ENCODE assay signal across 1 cellular context in genomic region chr22:25402501-25403283, GRCh38.
TF ChIP-seq lines count a peak whose summit lies in the region.

No MANE protein-coding gene starts in this region.

TF ChIP-seq in HepG2, 621 proteins besides CTCF, POLR2A, EP300 and RAD21 (continued from another document and continues in another):
- TF ChIP-seq ZBTB40 (IDR thresholded peaks at IDR 0.05) = no peak
- peak; percentile 60 for TF ChIP-seq ZBTB40 (CRISPR knock-in tag; IDR thresholded peaks at IDR 0.05)
- TF ChIP-seq DMTF1 (CRISPR knock-in tag; IDR thresholded peaks at IDR 0.05) = no peak
- peak; percentile 50; the same call in 1 of the 2 replicates for TF ChIP-seq ZNF564 (CRISPR knock-in tag; IDR thresholded peaks at IDR 0.05)
- TF ChIP-seq ZNF260 (CRISPR knock-in tag; IDR thresholded peaks at IDR 0.05; ENCODE audit: borderline replicate concordance, low read depth) = no peak
- TF ChIP-seq GATAD1 (CRISPR knock-in tag; IDR thresholded peaks at IDR 0.05) = peak; percentile 54; the same call in 1 of the 2 replicates
- no peak for TF ChIP-seq ZNF737 (CRISPR knock-in tag; IDR thresholded peaks at IDR 0.05; ENCODE audit: borderline replicate concordance)
- TF ChIP-seq FOXP1 (IDR thresholded peaks at IDR 0.05) = no peak
- no peak; the same call in 1 of the 2 replicates for TF ChIP-seq FOXP1 (CRISPR knock-in tag; IDR thresholded peaks at IDR 0.05)
- no peak for TF ChIP-seq PAX8 (CRISPR knock-in tag; IDR thresholded peaks at IDR 0.05; ENCODE audit: borderline replicate concordance)
- no peak for TF ChIP-seq SAFB2 (CRISPR knock-in tag; IDR thresholded peaks at IDR 0.05; ENCODE audit: borderline replicate concordance, low read depth)
- TF ChIP-seq BRD4 (CRISPR knock-in tag; IDR thresholded peaks at IDR 0.05) = peak; percentile 57; the same call in 1 of the 2 replicates
- TF ChIP-seq CSRNP1 (CRISPR knock-in tag; IDR thresholded peaks at IDR 0.05) = no peak; the same call in 1 of the 2 replicates
- no peak for TF ChIP-seq ZNF496 (CRISPR knock-in tag; IDR thresholded peaks at IDR 0.05; ENCODE audit: insufficient replicate concordance)
- peak; percentile 58 for TF ChIP-seq ZNF563 (CRISPR knock-in tag; IDR thresholded peaks at IDR 0.05)
- TF ChIP-seq MEIS1 (CRISPR knock-in tag; IDR thresholded peaks at IDR 0.05; ENCODE audit: borderline replicate concordance) = peak; percentile 74; the same call in 1 of the 2 replicates
- peak; percentile 52; the same call in 1 of the 2 replicates for TF ChIP-seq FOSL2 (CRISPR knock-in tag; IDR thresholded peaks at IDR 0.05)
- TF ChIP-seq UBTF (CRISPR knock-in tag; IDR thresholded peaks at IDR 0.05) = peak; percentile 88
- TF ChIP-seq ZNF292 (CRISPR knock-in tag; IDR thresholded peaks at IDR 0.05; ENCODE audit: borderline replicate concordance, low read depth) = peak; percentile 98; the same call in 1 of the 2 replicates
- TF ChIP-seq ZNF510 (CRISPR knock-in tag; IDR thresholded peaks at IDR 0.05; ENCODE audit: low read depth) = 0 out of 2 replicates have a peak, but pooled peaks have one; percentile 65
- no peak; the same call in 1 of the 2 replicates for TF ChIP-seq ZNF451 (CRISPR knock-in tag; IDR thresholded peaks at IDR 0.05)
- peak; percentile 70; the same call in 1 of the 2 replicates for TF ChIP-seq ZNF766 (CRISPR knock-in tag; IDR thresholded peaks at IDR 0.05; ENCODE audit: borderline replicate concordance)
- TF ChIP-seq SNRNP70 (IDR thresholded peaks at IDR 0.05; ENCODE audit: low read depth, low read length) = no peak
- TF ChIP-seq ZNF878 (CRISPR knock-in tag; IDR thresholded peaks at IDR 0.05) = no peak
- TF ChIP-seq MLLT10 (CRISPR knock-in tag; IDR thresholded peaks at IDR 0.05) = no peak
- peak; percentile 64; the same call in 1 of the 2 replicates for TF ChIP-seq JUN (CRISPR knock-in tag; IDR thresholded peaks at IDR 0.05)
- no peak for TF ChIP-seq SOX6 (IDR thresholded peaks at IDR 0.05)
- peak; percentile 99 for TF ChIP-seq SOX6 (CRISPR knock-in tag; IDR thresholded peaks at IDR 0.05)
- peak; percentile 84 to 96; a peak in 3 of 4 replicates for TF ChIP-seq NR2F1 (CRISPR knock-in tag; IDR thresholded peaks at IDR 0.05)
- TF ChIP-seq REPIN1 (CRISPR knock-in tag; IDR thresholded peaks at IDR 0.05; ENCODE audit: borderline replicate concordance, low read depth) = peak; percentile 75; the same call in 1 of the 2 replicates
- TF ChIP-seq ARID5B (CRISPR knock-in tag; IDR thresholded peaks at IDR 0.05) = peak; percentile 89
- no peak for TF ChIP-seq THAP7 (CRISPR knock-in tag; IDR thresholded peaks at IDR 0.05)
- TF ChIP-seq NFYC (CRISPR knock-in tag; IDR thresholded peaks at IDR 0.05) = no peak
- TF ChIP-seq POLR2AphosphoS5 (IDR thresholded peaks at IDR 0.05; ENCODE audit: low read depth, low read length) = peak; percentile 68
- peak; percentile 74 for TF ChIP-seq POLR2G (IDR thresholded peaks at IDR 0.05; ENCODE audit: low read depth, low read length)
- peak; percentile 70; the same call in 1 of the 2 replicates for TF ChIP-seq ERF (CRISPR knock-in tag; IDR thresholded peaks at IDR 0.05)
- peak; percentile 100 for TF ChIP-seq ZMYM3 (CRISPR knock-in tag; IDR thresholded peaks at IDR 0.05)
- no peak; the same call in 1 of the 2 replicates for TF ChIP-seq ZNF788 (CRISPR knock-in tag; IDR thresholded peaks at IDR 0.05; ENCODE audit: borderline replicate concordance)
- TF ChIP-seq ZBTB49 (CRISPR knock-in tag; IDR thresholded peaks at IDR 0.05; ENCODE audit: borderline replicate concordance) = no peak
